In genomic region chr22:41468381-41469217, GRCh38 we compare ENCODE assay signal across 8 cellular contexts. TPM values are rescaled to one million over a fixed set of nuclear protein-coding genes. Genes with fewer than 3 reads are reported as not detected.
DNase-seq lines count a peak whose midpoint lies in the region; TF ChIP-seq lines count a peak whose summit lies in the region.

ACO2 (plus strand) TSS chr22:41469117; CDS start chr22:41469147, 30 bp downstream.
A gene with protein sequence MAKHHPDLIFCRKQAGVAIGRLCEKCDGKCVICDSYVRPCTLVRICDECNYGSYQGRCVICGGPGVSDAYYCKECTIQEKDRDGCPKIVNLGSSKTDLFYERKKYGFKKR (minus strand): TSS chr22:41468692. CDS start chr22:41468653, 39 bp downstream.

- no peaks in the 10 kb centered on the region for H3K27me3 ChIP-seq in effector memory CD4-positive, alpha-beta T cell (replicated peaks; ENCODE audit: control insufficient read depth, insufficient read depth, low read length, poor library complexity, severe bottlenecking)

- TF ChIP-seq CTCF in GM20000 (IDR thresholded peaks at IDR 0.05; ENCODE audit: extremely low read depth, missing control alignments), result no peak

- no peaks in the 10 kb centered on the region for H3K9me3 ChIP-seq in effector memory CD4-positive, alpha-beta T cell (ENCODE audit: control insufficient read depth, low read length)

- POLR2A ChIA-PET in activated CD8-positive, alpha-beta memory T cell treated with anti-CD3 and anti-CD28 coated beads for 36 hours (lab: Charles Lee), result interaction anchor here (0.5 to 4.8 kb wide), 16 partner anchors 9 to 621 kb away, joined by 3 to 71 read pairs (median 5); partner anchors contain the start of genes DESI1, PMM1, TEF and TOB2

- CTCF ChIA-PET in activated CD8-positive, alpha-beta memory T cell treated with anti-CD3 and anti-CD28 coated beads for 36 hours (lab: Charles Lee), result interaction anchor here (0.7 to 1.6 kb wide), 10 partner anchors 11 to 104 kb away, joined by 3 to 9 read pairs (median 4); partner anchors contain the start of genes TEF and TOB2

- peak within 1 kb of the TSS; percentile 97 for H3K27ac ChIP-seq in effector memory CD4-positive, alpha-beta T cell (ENCODE audit: insufficient read depth, low read length, poor library complexity, severe bottlenecking)

- H3K4me3 ChIP-seq in effector memory CD4-positive, alpha-beta T cell (ENCODE audit: insufficient read depth, low read depth, low read length, poor library complexity, severe bottlenecking), result peak within 1 kb of the TSS; percentile 81

- DNase-seq in CMK (ENCODE audit: low read depth) (peak; percentile 85), GM20000 (ENCODE audit: low spot score) (peak; percentile 92), HT-29 (ENCODE audit: low spot score) (peak; percentile 97), NOMO-1 (lab: John Stamatoyannopoulos, UW; ENCODE audit: unreplicated experiment in 2 of 2) (peak; percentile 96 to 98), lung microvascular endothelial cell (ENCODE audit: low read depth in 2 of 2) (peak; percentile 98 to 99)
- peak; percentile 93 to 96 (median 96) for DNase-seq in effector memory CD4-positive, alpha-beta T cell
- DNase-seq in stimulated activated CD4-positive, alpha-beta T cell treated with anti-CD3 and anti-CD28 coated beads, TNF-alpha, amount 100 ng/mL, for 48 hours (ENCODE audit: low read depth in 3 of 3), result peak; percentile 95 to 98 (median 98)

- peaks cover 39% of the 10 kb centered on the region for H3K36me3 ChIP-seq in effector memory CD4-positive, alpha-beta T cell (ENCODE audit: control insufficient read depth, insufficient read depth, low read length)

- H3K4me1 ChIP-seq in effector memory CD4-positive, alpha-beta T cell (ENCODE audit: control insufficient read depth, insufficient read depth, low read length, poor library complexity, severe bottlenecking), result peaks cover 10% of the 10 kb centered on the region

RNA-seq across cellular contexts. Expression of gene ACO2, which starts in this region (rescaled TPM):
- 48.3 and 52.1 TPM in 2 replicates for total RNA-seq in HT-29 (2014; rRNA removed; shearing (Covaris generic))
- 100 to 1,000 TPM; 111 to 112 TPM for total RNA-seq in activated CD8-positive, alpha-beta memory T cell treated with anti-CD3 and anti-CD28 coated beads for 36 hours
- total RNA-seq in lung microvascular endothelial cell, result 60.4 and 81.0 TPM in 2 replicates

RNA-seq across cellular contexts. Expression of the second gene that starts in this region (rescaled TPM):
- total RNA-seq in HT-29 (2014; rRNA removed; shearing (Covaris generic)), result 64.1 and 69.5 TPM in 2 replicates
- 100 to 1,000 TPM; 103 to 112 TPM for total RNA-seq in activated CD8-positive, alpha-beta memory T cell treated with anti-CD3 and anti-CD28 coated beads for 36 hours
- 63.2 and 66.1 TPM in 2 replicates for total RNA-seq in lung microvascular endothelial cell

Comparison
In these comparisons a context has a peak if more than half of its experiments do, and no peak if none do; other contexts are left out.
1. Peak in every context shown above with its lines: DNase-seq, H3K4me3 ChIP-seq and H3K27ac ChIP-seq.